Comparison of ENCODE assay signal across 33 cellular contexts in the genomic region with DNA sequence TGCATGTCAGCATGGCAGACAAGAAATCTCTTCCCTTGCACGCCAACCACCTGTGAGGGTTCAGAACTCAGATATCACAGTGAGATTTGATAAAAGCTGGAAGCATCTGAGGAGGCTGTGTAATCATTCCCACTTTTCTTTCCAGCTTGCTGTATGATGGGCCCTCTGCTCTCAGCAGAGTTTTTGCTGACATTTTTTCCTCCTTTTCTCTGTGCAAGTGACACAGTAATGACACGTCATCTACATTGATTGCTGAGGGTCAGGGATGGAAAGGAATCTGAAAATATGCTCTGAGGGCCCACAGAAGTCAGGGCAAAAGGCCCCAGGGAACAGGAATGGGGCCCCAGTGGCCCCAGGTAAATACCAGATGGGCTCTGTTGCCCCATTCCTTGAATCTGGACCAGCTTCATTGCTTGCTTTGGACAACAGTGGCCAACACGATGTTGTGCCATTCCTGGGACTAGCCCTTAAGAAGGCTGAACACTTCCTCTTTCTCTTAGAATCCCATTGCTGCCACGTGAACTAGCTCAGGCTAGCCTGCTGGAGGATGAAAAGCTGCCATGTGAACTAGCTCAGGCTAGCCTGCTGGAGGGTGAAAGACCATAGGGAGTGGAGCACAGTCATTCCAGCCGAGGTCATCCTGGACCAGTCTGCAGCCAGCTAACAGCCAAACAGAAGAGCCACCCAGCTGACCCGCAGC.
"Had no signal": no experiment of that assay in that cellular context is flagged by ENCODE, and none has a peak within 500 bp of the region (broad histone marks: within the 10 kb centered on the region; RNA-seq: fewer than 3 reads in every experiment).

No MANE protein-coding gene starts in this region.

- H3K27me3 Mint-ChIP-seq: activated CD8-positive, alpha-beta memory T cell treated with anti-CD3 and anti-CD28 coated beads, Interleukin-2, amount 10 ng/mL, durations not matched to agents 7 days and 5 days had no signal

- DNase-seq: activated CD4-positive, alpha-beta T cell treated with anti-CD3 and anti-CD28 coated beads, Interleukin-2, amount 50 U/mL, for 1 hour; activated CD4-positive, CD25-positive, alpha-beta regulatory T cell treated with anti-CD3 and anti-CD28 coated beads, Interleukin-2, amount 50 U/mL, for 72 hours; activated CD8-positive, alpha-beta memory T cell treated with anti-CD3 and anti-CD28 coated beads, Interleukin-2, amount 10 ng/mL, durations not matched to agents 7 days and 5 days; activated CD8-positive, alpha-beta T cell treated with anti-CD3 and anti-CD28 coated beads, Interleukin-2, amount 10 ng/mL, durations not matched to agents 7 days and 5 days; activated naive CD8-positive, alpha-beta T cell treated with anti-CD3 and anti-CD28 coated beads, Interleukin-2, amount 50 U/mL, for 24 hours; activated T-cell treated with anti-CD3 and anti-CD28 coated beads, Interleukin-2, amount 50 U/mL, for 48 hours; amygdala; dermis blood vessel endothelial cell; effector CD4-positive, alpha-beta T cell; foreskin melanocyte; glutamatergic neuron; left lung; lower lobe of right lung; mesendoderm; natural killer cell; stimulated activated CD4-positive, alpha-beta T cell treated with anti-CD3 and anti-CD28 coated beads, Interleukin-12 subunit alpha, Interleukin-12 subunit beta, amount 100 ng/mL, for 4 hours; stimulated activated CD4-positive, alpha-beta T cell treated with anti-CD3 and anti-CD28 coated beads, Interleukin-4, amount 100 ng/mL, for 24 hours; T-helper 9 cell; trophoblast cell; WERI-Rb-1 had no signal

- H3K27ac ChIP-seq: esophagus muscularis mucosa, left lung, lower lobe of right lung, skin epidermis, thoracic aorta, WERI-Rb-1 had no signal

- H3K4me3 Mint-ChIP-seq: activated CD8-positive, alpha-beta memory T cell treated with anti-CD3 and anti-CD28 coated beads, Interleukin-2, amount 10 ng/mL, durations not matched to agents 7 days and 5 days; activated CD8-positive, alpha-beta T cell treated with anti-CD3 and anti-CD28 coated beads, Interleukin-2, amount 10 ng/mL, durations not matched to agents 7 days and 5 days; activated naive CD4-positive, alpha-beta T cell treated with anti-CD3 and anti-CD28 coated beads, Interleukin-2, amount 50 U/mL, for 24 hours; activated naive CD8-positive, alpha-beta T cell treated with anti-CD3 and anti-CD28 coated beads, Interleukin-2, amount 50 U/mL, for 24 hours; central memory CD8-positive, alpha-beta T cell; natural killer cell; stimulated activated effector memory CD8-positive, alpha-beta T cell treated with anti-CD3 and anti-CD28 coated beads, Interleukin-12 subunit alpha, Interleukin-12 subunit beta, amount 100 ng/mL, for 72 hours; stimulated activated naive CD8-positive, alpha-beta T cell treated with anti-CD3 and anti-CD28 coated beads, Interleukin-15, Interleukin-2, amounts not matched to agents 100 ng/mL and 50 ng/mL, for 24 hours had no signal

- H3K27ac Mint-ChIP-seq: activated CD8-positive, alpha-beta memory T cell treated with anti-CD3 and anti-CD28 coated beads, Interleukin-2, amount 10 ng/mL, durations not matched to agents 7 days and 5 days; activated CD8-positive, alpha-beta T cell treated with anti-CD3 and anti-CD28 coated beads, Interleukin-2, amount 10 ng/mL, durations not matched to agents 7 days and 5 days; activated naive CD4-positive, alpha-beta T cell treated with anti-CD3 and anti-CD28 coated beads, Interleukin-2, amount 50 U/mL, for 24 hours; activated naive CD8-positive, alpha-beta T cell treated with anti-CD3 and anti-CD28 coated beads, Interleukin-2, amount 50 U/mL, for 24 hours; activated T-helper 2 cell treated with anti-CD3 and anti-CD28 coated beads, Interferon-gamma antibody, Interleukin-2, Interleukin-4, amounts not matched to agents 10 μg/mL and 5 μg/mL and 100 μg/mL, durations not matched to agents 14 hours and 24 hours and 36 hours; natural killer cell; progenitor cell of endocrine pancreas; stimulated activated effector memory CD8-positive, alpha-beta T cell treated with anti-CD3 and anti-CD28 coated beads, Interleukin-12 subunit alpha, Interleukin-12 subunit beta, amount 100 ng/mL, for 72 hours; stimulated activated naive CD8-positive, alpha-beta T cell treated with anti-CD3 and anti-CD28 coated beads, Interleukin-15, Interleukin-2, amounts not matched to agents 100 ng/mL and 50 ng/mL, for 24 hours had no signal

- H3K9me3 Mint-ChIP-seq: activated naive CD4-positive, alpha-beta T cell treated with anti-CD3 and anti-CD28 coated beads, Interleukin-2, amount 50 U/mL, for 24 hours; activated naive CD8-positive, alpha-beta T cell treated with anti-CD3 and anti-CD28 coated beads, Interleukin-2, amount 50 U/mL, for 24 hours; natural killer cell; stimulated activated naive CD8-positive, alpha-beta T cell treated with anti-CD3 and anti-CD28 coated beads, Interleukin-15, Interleukin-2, amounts not matched to agents 100 ng/mL and 50 ng/mL, for 24 hours had no signal

- H3K4me3 ChIP-seq: esophagus muscularis mucosa, left lung, lower lobe of right lung, skin epidermis, thoracic aorta had no signal

- ATAC-seq: activated CD8-positive, alpha-beta memory T cell treated with anti-CD3 and anti-CD28 coated beads, Interleukin-2, amount 10 ng/mL, durations not matched to agents 7 days and 5 days; activated CD8-positive, alpha-beta T cell treated with anti-CD3 and anti-CD28 coated beads, Interleukin-2, amount 10 ng/mL, durations not matched to agents 7 days and 5 days; activated naive CD8-positive, alpha-beta T cell treated with anti-CD3 and anti-CD28 coated beads, Interleukin-2, amount 50 U/mL, for 24 hours; left lung; lower lobe of right lung; natural killer cell; sciatic nerve; stimulated activated effector memory CD8-positive, alpha-beta T cell treated with anti-CD3 and anti-CD28 coated beads, Interleukin-12 subunit alpha, Interleukin-12 subunit beta, amount 100 ng/mL, for 72 hours had no signal

- H3K9me3 ChIP-seq: left lung, lower lobe of right lung, thoracic aorta had no signal

- FAIRE-seq: colon, islet of Langerhans, urothelium cell line had no signal

- H3K4me1 Mint-ChIP-seq: activated CD8-positive, alpha-beta memory T cell treated with anti-CD3 and anti-CD28 coated beads, Interleukin-2, amount 10 ng/mL, durations not matched to agents 7 days and 5 days; activated naive CD4-positive, alpha-beta T cell treated with anti-CD3 and anti-CD28 coated beads, Interleukin-2, amount 50 U/mL, for 24 hours; activated naive CD8-positive, alpha-beta T cell treated with anti-CD3 and anti-CD28 coated beads, Interleukin-2, amount 50 U/mL, for 24 hours; central memory CD8-positive, alpha-beta T cell; natural killer cell; stimulated activated effector memory CD8-positive, alpha-beta T cell treated with anti-CD3 and anti-CD28 coated beads, Interleukin-12 subunit alpha, Interleukin-12 subunit beta, amount 100 ng/mL, for 72 hours had no signal

- H3K4me1 ChIP-seq: esophagus muscularis mucosa, left lung, lower lobe of right lung had no signal

- H3K36me3 Mint-ChIP-seq: activated CD8-positive, alpha-beta memory T cell treated with anti-CD3 and anti-CD28 coated beads, Interleukin-2, amount 10 ng/mL, durations not matched to agents 7 days and 5 days; activated naive CD4-positive, alpha-beta T cell treated with anti-CD3 and anti-CD28 coated beads, Interleukin-2, amount 50 U/mL, for 24 hours; natural killer cell; stimulated activated effector memory CD8-positive, alpha-beta T cell treated with anti-CD3 and anti-CD28 coated beads, Interleukin-12 subunit alpha, Interleukin-12 subunit beta, amount 100 ng/mL, for 72 hours had no signal

- H3K27me3 ChIP-seq: esophagus muscularis mucosa, left lung had no signal

- H3K36me3 ChIP-seq: esophagus muscularis mucosa, left lung, lower lobe of right lung, thoracic aorta, WERI-Rb-1 had no signal
